Comparison of ENCODE assay signal across 14 cellular contexts in the genomic region with DNA sequence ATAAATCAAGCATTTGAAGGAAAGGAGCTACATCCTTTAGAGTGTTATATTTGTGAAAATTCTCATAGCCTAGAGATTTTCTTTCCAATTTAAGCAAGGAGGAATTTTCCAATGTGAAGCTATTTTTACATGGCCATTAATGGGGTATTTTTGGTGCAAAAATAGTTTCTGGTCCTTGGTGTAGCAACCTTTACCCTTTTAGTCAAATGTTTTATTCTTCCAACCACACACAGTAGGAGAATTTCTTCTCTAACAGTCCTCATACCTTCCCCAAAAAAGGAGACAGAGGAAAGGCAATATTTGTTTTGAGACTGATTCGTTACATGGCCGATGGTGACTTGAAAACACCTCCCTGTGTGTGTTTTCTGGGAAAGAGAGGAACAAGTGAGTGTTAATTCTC.
"Had no signal": no experiment of that assay in that cellular context is flagged by ENCODE, and none has a peak within 500 bp of the region (broad histone marks: within the 10 kb centered on the region; RNA-seq: fewer than 3 reads in every experiment).

No MANE protein-coding gene starts in this region.

- DNase-seq: activated CD4-positive, alpha-beta T cell treated with anti-CD3 and anti-CD28 coated beads for 1 hour; activated CD4-positive, alpha-beta T cell treated with anti-CD3 and anti-CD28 coated beads, Interleukin-2, amount 50 U/mL, for 48 hours; activated CD8-positive, alpha-beta memory T cell treated with anti-CD3 and anti-CD28 coated beads, Interleukin-2, amount 10 ng/mL, durations not matched to agents 7 days and 5 days; activated effector memory CD4-positive, alpha-beta T cell treated with Interleukin-2 at 50 U/mL for 16 hours; activated T-cell treated with anti-CD3 and anti-CD28 coated beads, Interleukin-2, amount 50 U/mL, for 24 hours; amygdala; cortex of kidney; effector memory CD4-positive, alpha-beta T cell; hippocampal formation; lower lobe of right lung; natural killer cell; nucleus accumbens; upper lobe of right lung had no signal

- H3K36me3 ChIP-seq: lower lobe of right lung, upper lobe of right lung had no signal

- ATAC-seq: activated CD8-positive, alpha-beta memory T cell treated with anti-CD3 and anti-CD28 coated beads, Interleukin-2, amount 10 ng/mL, durations not matched to agents 7 days and 5 days; lower lobe of right lung; natural killer cell; upper lobe of right lung had no signal

- H3K4me3 ChIP-seq: lower lobe of right lung, skin epidermis, upper lobe of right lung had no signal

- H3K4me1 ChIP-seq: lower lobe of right lung had no signal

- H3K9me3 ChIP-seq: lower lobe of right lung, upper lobe of right lung had no signal

- H3K27me3 ChIP-seq: upper lobe of right lung had no signal

- H3K27ac ChIP-seq: lower lobe of right lung, upper lobe of right lung had no signal
